ENCODE assay signal across 10 cellular contexts in genomic region chr17:2689411-2690164, GRCh38. TPM values are rescaled to one million over a fixed set of nuclear protein-coding genes. Genes with fewer than 3 reads are reported as not detected.
A peak's percentile ranks its signal among the peaks of the same experiment; 100 is the strongest.
DNase-seq lines count a peak whose midpoint lies in the region; ATAC-seq, FAIRE-seq and TF ChIP-seq lines count a peak whose summit lies in the region.
"Had no signal": no experiment of that assay in that cellular context is flagged by ENCODE, and none has a peak within 500 bp of the region (broad histone marks: within the 10 kb centered on the region; RNA-seq: fewer than 3 reads in every experiment).

No MANE protein-coding gene starts in this region.

- no peaks in the 10 kb centered on the region for H3K79me2 ChIP-seq in SK-N-SH (ENCODE audit: insufficient read depth)

- 97% methylated on average over 28 of the region's 40 CpGs for WGBS in SK-N-SH (ENCODE audit: low lambda C conversion rate)

- CTCF ChIA-PET in SK-N-SH (lab: Yijun Ruan, JAX): interaction anchor here (1.0 kb wide), 1 partner anchor 17 kb away, joined by 3 read pairs; no protein-coding TSS in a partner anchor

- no peaks in the 10 kb centered on the region for H3K27me3 ChIP-seq in SK-N-SH (ENCODE audit: insufficient read depth)

- in situ Hi-C loops in GM13977 (cut with MboI; ENCODE audit: low pct_unique_long_range_greater_than_20kb, low sequenced_read_pairs, unreplicated experiment): no loop called here

- no peak for TF ChIP-seq EP300 in SK-N-SH (IDR thresholded peaks at IDR 0.05; ENCODE audit: borderline replicate concordance in 1 of 2, low read depth in 1 of 2, low read length in 1 of 2)

- H3K4me1 ChIP-seq in SK-N-SH (ENCODE audit: control insufficient read depth in 1 of 2, insufficient read depth in 2 of 2, low read depth in 1 of 2, low read length in 1 of 2): peaks cover 0 to 4% of the 10 kb centered on the region in 2 experiments; a peak in 1 of 4 replicates

- TF ChIP-seq CTCF in SK-N-SH (IDR thresholded peaks at IDR 0.05) (no peak), glutamatergic neuron (IDR thresholded peaks at IDR 0.05; ENCODE audit: partially characterized antibody, unreplicated experiment) (no peak), progenitor cell of endocrine pancreas (IDR thresholded peaks at IDR 0.05; ENCODE audit: unreplicated experiment) (no peak), GM13977 (IDR thresholded peaks at IDR 0.05; ENCODE audit: extremely low read depth, insufficient read depth, missing control alignments) (no peak), CD14-positive monocyte (IDR thresholded peaks at IDR 0.05) (no peak)

- H3K27ac Mint-ChIP-seq in glutamatergic neuron (ENCODE audit: unreplicated experiment) (peak overlapping the region; percentile 96), progenitor cell of endocrine pancreas (peak overlapping the region; percentile 65), CD14-positive monocyte (peak overlapping the region in 2 of 7 donors; percentile 46 to 56)

- no peak; the same call in 1 of the 2 replicates for TF ChIP-seq POLR2A in GM12891 (IDR thresholded peaks at IDR 0.05; ENCODE audit: low read depth, low read length)

- no peaks in the 10 kb centered on the region for H4K20me1 ChIP-seq in SK-N-SH (ENCODE audit: insufficient read depth)

- H3K36me3 Mint-ChIP-seq in glutamatergic neuron (ENCODE audit: unreplicated experiment): no peaks in the 10 kb centered on the region
- peaks cover 1% of the 10 kb centered on the region for H3K36me3 Mint-ChIP-seq in progenitor cell of endocrine pancreas (ENCODE audit: insufficient read depth)
- H3K36me3 Mint-ChIP-seq in CD14-positive monocyte: peaks cover 18 to 38% of the 10 kb centered on the region in 2 donors

- H3K9me2 ChIP-seq in SK-N-SH: no peaks in the 10 kb centered on the region

- no peak overlapping the region for H2AFZ ChIP-seq in SK-N-SH (ENCODE audit: low read depth)

- H3K9ac ChIP-seq in SK-N-SH: no peak overlapping the region
- H3K9ac ChIP-seq: KMS-11 had no signal

- DNase-seq in GM12891 (ENCODE audit: insufficient read length, low spot score) (peak; percentile 19), SK-N-SH (peak; percentile 38), glutamatergic neuron (no peak), progenitor cell of endocrine pancreas (ENCODE audit: low spot score, unreplicated experiment) (peak; percentile 11), GM13977 (ENCODE audit: low spot score) (no peak), CD14-positive monocyte (ENCODE audit: low spot score) (no peak)
- DNase-seq: effector CD4-positive, alpha-beta T cell; stimulated activated naive CD4-positive, alpha-beta T cell had no signal

- no peak overlapping the region for H3K4me2 ChIP-seq in SK-N-SH
- H3K4me2 ChIP-seq: KMS-11 had no signal

- H3K27me3 Mint-ChIP-seq in glutamatergic neuron (ENCODE audit: unreplicated experiment): peaks cover 18% of the 10 kb centered on the region
- H3K27me3 Mint-ChIP-seq in progenitor cell of endocrine pancreas: no peaks in the 10 kb centered on the region
- H3K27me3 Mint-ChIP-seq in CD14-positive monocyte (ENCODE audit: low read depth in 3 of 3): no peaks in the 10 kb centered on the region

- no peak for ATAC-seq in HG02798 (IDR thresholded peaks at IDR 0.05; ENCODE audit: poor library complexity, unreplicated experiment)

- peaks cover 18% of the 10 kb centered on the region for H3K4me1 Mint-ChIP-seq in glutamatergic neuron (ENCODE audit: low read depth, unreplicated experiment)
- H3K4me1 Mint-ChIP-seq in progenitor cell of endocrine pancreas (ENCODE audit: low read depth): peaks cover 7% of the 10 kb centered on the region
- no peaks in the 10 kb centered on the region for H3K4me1 Mint-ChIP-seq in CD14-positive monocyte

- no peak for TF ChIP-seq RAD21 in SK-N-SH (IDR thresholded peaks at IDR 0.05; ENCODE audit: low read length)

- peak overlapping the region; percentile 77 for H3K4me3 Mint-ChIP-seq in glutamatergic neuron (ENCODE audit: unreplicated experiment)
- no peak overlapping the region for H3K4me3 Mint-ChIP-seq in progenitor cell of endocrine pancreas (ENCODE audit: low read depth)
- H3K4me3 Mint-ChIP-seq in CD14-positive monocyte: no peak overlapping the region

- no peak for FAIRE-seq in GM12891 (lab: Jason Lieb, UNC)

- no peak overlapping the region for H3K4me3 ChIP-seq in SK-N-SH (ENCODE audit: low read depth in 2 of 2, low read length in 1 of 2)

- H3K9me3 ChIP-seq in SK-N-SH: no peaks in the 10 kb centered on the region

- intact Hi-C loops in CD14-positive monocyte (cut with micrococcal nuclease): no loop called here

- peaks cover 0 to 27% of the 10 kb centered on the region in 2 experiments for H3K36me3 ChIP-seq in SK-N-SH (replicated peaks in 1 of 2; ENCODE audit: control insufficient read depth in 1 of 2, insufficient read depth in 2 of 2, low read length in 1 of 2)

- H3K9me3 Mint-ChIP-seq in glutamatergic neuron (ENCODE audit: unreplicated experiment): peaks cover 21% of the 10 kb centered on the region
- no peaks in the 10 kb centered on the region for H3K9me3 Mint-ChIP-seq in progenitor cell of endocrine pancreas (ENCODE audit: low read depth)
- H3K9me3 Mint-ChIP-seq in CD14-positive monocyte: no peaks in the 10 kb centered on the region

- POLR2A ChIA-PET in SK-N-SH (lab: Yijun Ruan, JAX): no interaction called here

- no peak overlapping the region for H3K27ac ChIP-seq in SK-N-SH (ENCODE audit: low read depth in 2 of 2, low read length in 1 of 2)
- H3K27ac ChIP-seq: KMS-11 had no signal

- H3F3A ChIP-seq in SK-N-SH (replicated peaks; ENCODE audit: insufficient read depth): peaks cover 24% of the 10 kb centered on the region

TF ChIP-seq in GM12891, 5 proteins besides CTCF, POLR2A, EP300 and RAD21:
- no peak for TF ChIP-seq POU2F2 (IDR thresholded peaks at IDR 0.05; ENCODE audit: low read depth, low read length)
- no peak for TF ChIP-seq TAF1 (IDR thresholded peaks at IDR 0.05; ENCODE audit: low read depth, low read length)
- no peak for TF ChIP-seq POLR2AphosphoS5 (IDR thresholded peaks at IDR 0.05; ENCODE audit: low read depth, low read length)
- TF ChIP-seq SPI1 (IDR thresholded peaks at IDR 0.05; ENCODE audit: low read depth, low read length): no peak
- no peak for TF ChIP-seq PAX5 (IDR thresholded peaks at IDR 0.05; ENCODE audit: insufficient read depth, low read length, severe bottlenecking)
TF ChIP-seq in GM12891: peak in this region for 0.

TF ChIP-seq in SK-N-SH, 30 proteins besides CTCF, POLR2A, EP300 and RAD21:
- TF ChIP-seq TEAD4 (IDR thresholded peaks at IDR 0.05; ENCODE audit: borderline replicate concordance, insufficient read depth) (no peak), MXI1 (IDR thresholded peaks at IDR 0.05; ENCODE audit: low read depth, low read length) (no peak), ZBTB33 (IDR thresholded peaks at IDR 0.05; ENCODE audit: borderline replicate concordance, low read depth) (no peak), TAF1 (IDR thresholded peaks at IDR 0.05; ENCODE audit: borderline replicate concordance, low read depth, low read length) (no peak), RCOR1 (IDR thresholded peaks at IDR 0.05; ENCODE audit: low read length) (no peak)

RNA-seq across cellular contexts. Expression of gene CLUH, which starts 22.0 kb away (rescaled TPM):
- polyA plus RNA-seq in GM12891 (2012; ENCODE audit: low read depth, missing spikeins): 36.3 TPM
- polyA plus RNA-seq in SK-N-SH (2012; rRNA removed): 25.1 and 32.2 TPM in 2 replicates
- 6.6 and 12.0 TPM in 2 replicates for polyA plus RNA-seq in SK-N-SH (2012; cell fraction: cytosol; rRNA removed)
- polyA plus RNA-seq in SK-N-SH (2012; cell fraction: nucleus; rRNA removed): 144 and 174 TPM in 2 replicates
- total RNA-seq in glutamatergic neuron (ENCODE audit: unreplicated experiment): 39.1 TPM
- 40.2 and 46.9 TPM in 2 replicates for total RNA-seq in progenitor cell of endocrine pancreas
- 1 to 10 TPM; 1.6 to 4.2 TPM for polyA plus RNA-seq in CD14-positive monocyte

RNA-seq across cellular contexts. Expression of gene CCDC92B, which starts 59.9 kb away (rescaled TPM):
- not detected for polyA plus RNA-seq in GM12891 (2012; ENCODE audit: low read depth, missing spikeins)
- 0.07 and 0.13 TPM in 2 replicates for polyA plus RNA-seq in SK-N-SH (2012; rRNA removed)
- polyA plus RNA-seq in SK-N-SH (2012; cell fraction: cytosol; rRNA removed): 0.13 and 0.22 TPM in 2 replicates
- 0.30 and 0.35 TPM in 2 replicates for polyA plus RNA-seq in SK-N-SH (2012; cell fraction: nucleus; rRNA removed)
- total RNA-seq in glutamatergic neuron (ENCODE audit: unreplicated experiment): 19.0 TPM
- 0.87 and 1.3 TPM in 2 replicates for total RNA-seq in progenitor cell of endocrine pancreas
- not detected for polyA plus RNA-seq in CD14-positive monocyte

Comparison
In these comparisons a context has a peak if more than half of its experiments do, and no peak if none do; other contexts are left out.
1. DNase-seq: peak in GM12891 (single experiment), SK-N-SH (single experiment) and progenitor cell of endocrine pancreas (single experiment); none in glutamatergic neuron (single experiment), GM13977 (single experiment) and CD14-positive monocyte (single experiment).